ENCODE assay signal across 23 cellular contexts in genomic region chr1:1752671-1753606, GRCh38. TPM values are rescaled to one million over a fixed set of nuclear protein-coding genes. Genes with fewer than 3 reads are reported as not detected.
DNase-seq lines count a peak whose midpoint lies in the region; FAIRE-seq and TF ChIP-seq lines count a peak whose summit lies in the region.
"Had no signal": no experiment of that assay in that cellular context is flagged by ENCODE, and none has a peak within 500 bp of the region (broad histone marks: within the 10 kb centered on the region; RNA-seq: fewer than 3 reads in every experiment).

No MANE protein-coding gene starts in this region.

- H3K9me3 ChIP-seq in neutrophil: peaks cover 7% of the 10 kb centered on the region
- H3K9me3 ChIP-seq: left lung, right atrium auricular region, testis had no signal

- H3K4me3 ChIP-seq in neutrophil (ENCODE audit: low read depth in 1 of 2, low read length in 1 of 2): no peak overlapping the region
- H3K4me3 ChIP-seq: left lung, right atrium auricular region, testis had no signal

- FAIRE-seq in frontal cortex (lab: Jason Lieb, UNC): no peak
- FAIRE-seq: GM19239 had no signal

- peaks cover 60% of the 10 kb centered on the region for H3K36me3 ChIP-seq in neutrophil

- H3K27ac ChIP-seq in neutrophil: peak overlapping the region; percentile 56
- H3K27ac ChIP-seq: C4-2B, left lung, right atrium auricular region, testis had no signal

- H3K4me1 ChIP-seq in neutrophil (ENCODE audit: control insufficient read depth in 1 of 2, insufficient read depth in 1 of 2, low read depth in 1 of 2, low read length in 1 of 2): peaks cover 11 to 12% of the 10 kb centered on the region in 2 experiments
- H3K4me1 ChIP-seq: testis had no signal

- in situ Hi-C loops in G401 (cut with HindIII; ENCODE audit: low sequenced_read_pairs): no loop called here

- DNase-seq in G401 (ENCODE audit: low spot score): peak; percentile 67
- DNase-seq in NAMALWA (ENCODE audit: low spot score): peak; percentile 24
- peak; percentile 37 for DNase-seq in frontal cortex (ENCODE audit: low spot score in 2 of 2)
- no peak for DNase-seq in NCI-H2171 treated with DMSO at 0.1 percent for 48 hours (lab: John Stamatoyannopoulos, UW)
- no peak for DNase-seq in NCI-H2196 (lab: John Stamatoyannopoulos, UW; ENCODE audit: unreplicated experiment)
- DNase-seq in KG1 (lab: John Stamatoyannopoulos, UW): no peak
- DNase-seq in GM03348 (ENCODE audit: low spot score): no peak
- DNase-seq: ACHN; activated naive CD8-positive, alpha-beta T cell treated with anti-CD3 and anti-CD28 coated beads for 36 hours; DMS 273 treated with DMSO at 0.1 percent for 48 hours; effector memory CD4-positive, alpha-beta T cell; GDM1; Kasumi-1; NCI-H1092; NCI-H2029 treated with DMSO at 0.1 percent for 48 hours; NCI-H446 treated with DMSO at 0.1 percent for 48 hours; nucleus accumbens; testis had no signal

- no peaks in the 10 kb centered on the region for H3K27me3 ChIP-seq in neutrophil
- H3K27me3 ChIP-seq: left lung, right atrium auricular region, testis had no signal

- TF ChIP-seq CTCF in neutrophil (IDR thresholded peaks at IDR 0.05): no peak

RNA-seq across cellular contexts. Expression of gene NADK, which starts 25.3 kb away (rescaled TPM):
- total RNA-seq in G401 (2014; rRNA removed; shearing (Covaris generic)): 55.0 and 74.4 TPM in 2 replicates
- total RNA-seq in frontal cortex: 23.2 TPM

RNA-seq across cellular contexts. Expression of gene CDK11A, which starts 28.8 kb away (rescaled TPM):
- total RNA-seq in G401 (2014; rRNA removed; shearing (Covaris generic)): 8.6 and 11.7 TPM in 2 replicates
- 18.3 TPM for total RNA-seq in frontal cortex

Comparison
In these comparisons a context has a peak if more than half of its experiments do, and no peak if none do; other contexts are left out.
1. DNase-seq: peak in G401 (single experiment), NAMALWA (single experiment) and frontal cortex (2 of 2); none in NCI-H2171 treated with DMSO at 0.1 percent for 48 hours (single experiment), NCI-H2196 (single experiment), KG1 (single experiment) and GM03348 (single experiment).